In genomic region chr20:5100684-5101347, GRCh38 we compare ENCODE assay signal across 8 cellular contexts. TPM values are rescaled to one million over a fixed set of nuclear protein-coding genes. Genes with fewer than 3 reads are reported as not detected.
DNase-seq lines count a peak whose midpoint lies in the region; ATAC-seq, FAIRE-seq and TF ChIP-seq lines count a peak whose summit lies in the region.

No MANE protein-coding gene starts in this region.

- no peaks in the 10 kb centered on the region for H3K9me3 ChIP-seq in effector memory CD4-positive, alpha-beta T cell (ENCODE audit: control insufficient read depth, low read length)

- H3K9ac ChIP-seq in mesendoderm (ENCODE audit: low read length) = no peak overlapping the region

- peak; percentile 56 for ATAC-seq in HG02759 (IDR thresholded peaks at IDR 0.05; ENCODE audit: unreplicated experiment)
- ATAC-seq in activated CD8-positive, alpha-beta T cell treated with anti-CD3 and anti-CD28 coated beads for 36 hours = peak; percentile 91

- no peaks in the 10 kb centered on the region for H3K4me1 ChIP-seq in effector memory CD4-positive, alpha-beta T cell (ENCODE audit: control insufficient read depth, insufficient read depth, low read length, poor library complexity, severe bottlenecking)
- H3K4me1 ChIP-seq in mesendoderm (ENCODE audit: control insufficient read depth, low read depth, low read length) = no peaks in the 10 kb centered on the region

- no peaks in the 10 kb centered on the region for H3K79me1 ChIP-seq in mesendoderm (ENCODE audit: low read length)

- no peak overlapping the region for H3K4me3 Mint-ChIP-seq in activated CD8-positive, alpha-beta T cell treated with anti-CD3 and anti-CD28 coated beads for 36 hours

- H3K27me3 Mint-ChIP-seq in activated CD8-positive, alpha-beta T cell treated with anti-CD3 and anti-CD28 coated beads for 36 hours = no peaks in the 10 kb centered on the region

- POLR2A ChIA-PET in activated CD8-positive, alpha-beta T cell treated with anti-CD3 and anti-CD28 coated beads for 36 hours (lab: Charles Lee) = interaction anchor here (0.6 to 1.7 kb wide), 5 partner anchors 16 to 143 kb away, joined by 3 to 5 read pairs (median 3); partner anchors contain the start of gene PCNA

- no peak overlapping the region for H3K56ac ChIP-seq in mesendoderm (ENCODE audit: low read length)

- TF ChIP-seq CTCF in D721Med (IDR thresholded peaks at IDR 0.05; ENCODE audit: insufficient read depth, missing control alignments) = peak; percentile 73
- peak; percentile 94 for TF ChIP-seq CTCF in activated CD8-positive, alpha-beta T cell treated with anti-CD3 and anti-CD28 coated beads for 36 hours (IDR thresholded peaks at IDR 0.05)

- H3K27me3 ChIP-seq in effector memory CD4-positive, alpha-beta T cell (replicated peaks; ENCODE audit: control insufficient read depth, insufficient read depth, low read length, poor library complexity, severe bottlenecking) = no peaks in the 10 kb centered on the region
- H3K27me3 ChIP-seq in mesendoderm (ENCODE audit: insufficient read depth, low read length, poor library complexity) = no peaks in the 10 kb centered on the region

- H2BK120ac ChIP-seq in mesendoderm (ENCODE audit: low read depth, low read length) = no peak overlapping the region

- no peak for DNase-seq in D721Med (ENCODE audit: insufficient read length, low spot score)
- peak; percentile 73 for DNase-seq in NCI-H748 (lab: John Stamatoyannopoulos, UW; ENCODE audit: unreplicated experiment)
- DNase-seq in activated CD8-positive, alpha-beta T cell treated with anti-CD3 and anti-CD28 coated beads for 36 hours = peak; percentile 85
- peak; percentile 49 to 67 (median 53) for DNase-seq in effector memory CD4-positive, alpha-beta T cell
- peak; percentile 71 for DNase-seq in mesendoderm
- peak; percentile 56 for DNase-seq in stimulated activated CD8-positive, alpha-beta memory T cell treated with anti-CD3 and anti-CD28 coated beads, Interleukin-4, amount 100 ng/mL, for 1 hour (ENCODE audit: low read depth in 2 of 2, low spot score in 1 of 2)
- DNase-seq in mesenteric fat pad (ENCODE audit: low spot score) = no peak

- no peak overlapping the region for H4K8ac ChIP-seq in mesendoderm (ENCODE audit: low read depth, low read length)

- no peak overlapping the region for H3K18ac ChIP-seq in mesendoderm (ENCODE audit: low read length)

- no peak overlapping the region for H3K23ac ChIP-seq in mesendoderm (ENCODE audit: low read length)

- no peak overlapping the region for H4K5ac ChIP-seq in mesendoderm (ENCODE audit: low read length)

- H3K4me1 Mint-ChIP-seq in activated CD8-positive, alpha-beta T cell treated with anti-CD3 and anti-CD28 coated beads for 36 hours (ENCODE audit: low read depth) = peaks cover 10% of the 10 kb centered on the region

- no peaks in the 10 kb centered on the region for H3K79me2 ChIP-seq in mesendoderm (ENCODE audit: control insufficient read depth, insufficient read depth, low read length)

- intact Hi-C loops in activated CD8-positive, alpha-beta T cell treated with anti-CD3 and anti-CD28 coated beads for 36 hours (cut with micrococcal nuclease) = loop anchor here (5.0 to 10.0 kb wide), 2 partner anchors 44 to 136 kb away; no protein-coding TSS in a partner anchor

- H2AK5ac ChIP-seq in mesendoderm (ENCODE audit: low read length) = no peak overlapping the region

- no peak overlapping the region for H2BK15ac ChIP-seq in mesendoderm (replicated peaks; ENCODE audit: low read depth)

- H3K4me2 ChIP-seq in mesendoderm (ENCODE audit: low read length) = no peak overlapping the region

- no peak overlapping the region for H2BK5ac ChIP-seq in mesendoderm (ENCODE audit: low read length)

- H3K4me3 ChIP-seq in effector memory CD4-positive, alpha-beta T cell (ENCODE audit: insufficient read depth, low read depth, low read length, poor library complexity, severe bottlenecking) = no peak overlapping the region
- H3K4me3 ChIP-seq in mesendoderm (ENCODE audit: low read length) = no peak overlapping the region

- H3K27ac Mint-ChIP-seq in activated CD8-positive, alpha-beta T cell treated with anti-CD3 and anti-CD28 coated beads for 36 hours = peak overlapping the region; percentile 10

- WGBS in mesendoderm (ENCODE audit: extremely low coverage, insufficient coverage, low lambda C conversion rate) = no CpG with 5 or more reads among the region's 9 CpGs

- CTCF ChIA-PET in activated CD8-positive, alpha-beta T cell treated with anti-CD3 and anti-CD28 coated beads for 36 hours (lab: Charles Lee) = interaction anchor here (0.6 to 7.5 kb wide), 58 partner anchors 10 to 386 kb away, joined by 3 to 104 read pairs (median 4); partner anchors contain the start of gene CDS2

- no peak overlapping the region for H3K4ac ChIP-seq in mesendoderm (ENCODE audit: low read depth, low read length)

- H3K27ac ChIP-seq in effector memory CD4-positive, alpha-beta T cell (ENCODE audit: insufficient read depth, low read length, poor library complexity, severe bottlenecking) = no peak overlapping the region
- H3K27ac ChIP-seq in mesendoderm (ENCODE audit: low read depth, low read length) = no peak overlapping the region

- H3K36me3 Mint-ChIP-seq in activated CD8-positive, alpha-beta T cell treated with anti-CD3 and anti-CD28 coated beads for 36 hours (ENCODE audit: low read depth) = peaks cover 48% of the 10 kb centered on the region

- H3K36me3 ChIP-seq in effector memory CD4-positive, alpha-beta T cell (ENCODE audit: control insufficient read depth, insufficient read depth, low read length) = peaks cover 34% of the 10 kb centered on the region
- H3K36me3 ChIP-seq in mesendoderm (ENCODE audit: control insufficient read depth, insufficient read depth, low read length) = peaks cover 2% of the 10 kb centered on the region

- no peaks in the 10 kb centered on the region for H3K9me3 Mint-ChIP-seq in activated CD8-positive, alpha-beta T cell treated with anti-CD3 and anti-CD28 coated beads for 36 hours

- FAIRE-seq in D721Med (lab: Jason Lieb, UNC) = no peak

RNA-seq across cellular contexts. Expression of gene TMEM230, which starts 12.1 kb away (rescaled TPM):
- total RNA-seq in activated CD8-positive, alpha-beta T cell treated with anti-CD3 and anti-CD28 coated beads for 36 hours = 10 to 100 TPM; 66.8 to 76.3 TPM
- 92.8 TPM for polyA plus RNA-seq in mesendoderm (2013, experiment 1 of 2)
- polyA plus RNA-seq in mesendoderm (2013, experiment 2 of 2) = 98.8 TPM
- 136 TPM for total RNA-seq in mesenteric fat pad

RNA-seq across cellular contexts. Expression of gene PCNA, which starts 18.9 kb away (rescaled TPM):
- total RNA-seq in activated CD8-positive, alpha-beta T cell treated with anti-CD3 and anti-CD28 coated beads for 36 hours = 100 to 1,000 TPM; 600 to 627 TPM
- polyA plus RNA-seq in mesendoderm (2013, experiment 1 of 2) = 273 TPM
- polyA plus RNA-seq in mesendoderm (2013, experiment 2 of 2) = 276 TPM
- total RNA-seq in mesenteric fat pad = 24.6 TPM

RNA-seq across cellular contexts. Expression of gene CDS2, which starts 26.0 kb away (rescaled TPM):
- total RNA-seq in activated CD8-positive, alpha-beta T cell treated with anti-CD3 and anti-CD28 coated beads for 36 hours = 10 to 100 TPM; 30.2 to 34.7 TPM
- 26.4 TPM for polyA plus RNA-seq in mesendoderm (2013, experiment 1 of 2)
- 25.4 TPM for polyA plus RNA-seq in mesendoderm (2013, experiment 2 of 2)
- total RNA-seq in mesenteric fat pad = 56.8 TPM

Comparison
In these comparisons a context has a peak if more than half of its experiments do, and no peak if none do; other contexts are left out.
1. DNase-seq: peak in NCI-H748 (single experiment), activated CD8-positive, alpha-beta T cell treated with anti-CD3 and anti-CD28 coated beads for 36 hours (single experiment), effector memory CD4-positive, alpha-beta T cell (3 of 3), mesendoderm (single experiment) and stimulated activated CD8-positive, alpha-beta memory T cell treated with anti-CD3 and anti-CD28 coated beads, Interleukin-4, amount 100 ng/mL, for 1 hour (2 of 2); none in D721Med (single experiment) and mesenteric fat pad (single experiment).
2. RNA of gene PCNA, which starts 18.9 kb away (total RNA-seq): 600 to 627 TPM in activated CD8-positive, alpha-beta T cell treated with anti-CD3 and anti-CD28 coated beads for 36 hours; 24.6 TPM in mesenteric fat pad (single experiment); every median in the first group is over 10 times any median in the second.